ENCODE assay signal across 8 cellular contexts in genomic region chr20:49813305-49813974, GRCh38. TPM values are rescaled to one million over a fixed set of nuclear protein-coding genes. Genes with fewer than 3 reads are reported as not detected.
DNase-seq lines count a peak whose midpoint lies in the region; ATAC-seq and TF ChIP-seq lines count a peak whose summit lies in the region.

No MANE protein-coding gene starts in this region.

- H3K27ac ChIP-seq in H9 (ENCODE audit: insufficient read length, low read depth, low read length) = no peak overlapping the region
- H3K27ac ChIP-seq in WERI-Rb-1 = peak overlapping the region; percentile 76
- H3K27ac ChIP-seq in gastroesophageal sphincter = peak overlapping the region; percentile 83 to 94 (median 91)
- H3K27ac ChIP-seq in skeletal muscle tissue (ENCODE audit: low read depth, low read length) = peak overlapping the region; percentile 80

- H3K23ac ChIP-seq in H9 (ENCODE audit: insufficient read length, low read depth, low read length) = no peak overlapping the region

- no peak overlapping the region for H4K91ac ChIP-seq in H9 (ENCODE audit: insufficient read length, low read depth, low read length)

- H3K27me3 ChIP-seq in H9 (ENCODE audit: insufficient read depth, low read length) (no peaks in the 10 kb centered on the region), WERI-Rb-1 (ENCODE audit: insufficient read depth, low read depth, severe bottlenecking) (no peaks in the 10 kb centered on the region), gastroesophageal sphincter (no peaks in the 10 kb centered on the region), skeletal muscle tissue (ENCODE audit: control insufficient read depth in 3 of 3, insufficient read depth in 3 of 3, low read length in 3 of 3) (no peaks in the 10 kb centered on the region)

- H3K18ac ChIP-seq in H9 (ENCODE audit: insufficient read length, low read depth, low read length) = no peak overlapping the region

- H3K9me3 Mint-ChIP-seq in H9 = no peaks in the 10 kb centered on the region; a peak in 1 of 5 replicates

- no peak overlapping the region for H3K56ac ChIP-seq in H9 (ENCODE audit: insufficient read length, low read depth, low read length)

- H3K9ac ChIP-seq in H9 (ENCODE audit: extremely low read depth, insufficient read length, low read length) (peak overlapping the region; percentile 63), skeletal muscle tissue (ENCODE audit: low read depth in 1 of 3, low read length in 3 of 3) (peak overlapping the region; percentile 82 to 95 (median 83))

- no peak overlapping the region for H3T11ph ChIP-seq in H9 (ENCODE audit: low read length)

- DNase-seq in H9 (no peak), WERI-Rb-1 (no peak), activated gamma-delta T cell treated with Interleukin-2 at 50 U/mL for 16 hours (no peak), hepatic stellate cell (ENCODE audit: low spot score) (no peak), C1 segment of cervical spinal cord (lab: John Stamatoyannopoulos, UW) (no peak)

- no peak overlapping the region for H2AK5ac ChIP-seq in H9 (ENCODE audit: insufficient read length, low read length)

- H3K4me1 ChIP-seq in H9 (ENCODE audit: insufficient read depth, low read length) (no peaks in the 10 kb centered on the region; the same call in 1 of the 2 replicates), gastroesophageal sphincter (peaks cover 4 to 22% (median 6%) of the 10 kb centered on the region in 3 donors), skeletal muscle tissue (ENCODE audit: control insufficient read depth in 3 of 3, insufficient read depth in 3 of 3, low read length in 3 of 3) (peaks cover 23 to 29% (median 23%) of the 10 kb centered on the region in 3 donors)

- peak overlapping the region; percentile 97 to 99 (median 98); a peak in 6 of 7 replicates for H3K27ac Mint-ChIP-seq in H9

- H3K4me1 Mint-ChIP-seq in H9 = peaks cover 17 to 27% of the 10 kb centered on the region in 2 experiments

- peak overlapping the region; percentile 88 for H3K4me2 ChIP-seq in H9 (ENCODE audit: insufficient read depth, insufficient read length, low read length)

- no peaks in the 10 kb centered on the region for H3K79me1 ChIP-seq in H9 (ENCODE audit: insufficient read depth, low read depth, low read length, poor library complexity, severe bottlenecking)

- TF ChIP-seq EP300 in gastroesophageal sphincter (IDR thresholded peaks at IDR 0.05) = no peak

- no peak for ATAC-seq in gastroesophageal sphincter
- ATAC-seq in HG02588 (IDR thresholded peaks at IDR 0.05; ENCODE audit: unreplicated experiment) = no peak

- H3K4me3 ChIP-seq in WERI-Rb-1 (ENCODE audit: low read depth, low read length) = peak overlapping the region; percentile 82
- peak overlapping the region; percentile 74 to 80 for H3K4me3 ChIP-seq in gastroesophageal sphincter
- peak overlapping the region; percentile 84 to 96 (median 92) for H3K4me3 ChIP-seq in skeletal muscle tissue (ENCODE audit: low read length in 3 of 3)

- H3K79me2 ChIP-seq in H9 (ENCODE audit: insufficient read depth, low read length) = no peaks in the 10 kb centered on the region

- H4K5ac ChIP-seq in H9 (ENCODE audit: insufficient read length, low read depth, low read length) = no peak overlapping the region

- peak overlapping the region; percentile 89 to 93 for H3K4me3 Mint-ChIP-seq in H9

- H3K4ac ChIP-seq in H9 (ENCODE audit: low read depth, low read length) = no peak overlapping the region

- no peak overlapping the region for H2BK5ac ChIP-seq in H9 (ENCODE audit: insufficient read length, low read length)

- peaks cover 0 to 25% (median 18%) of the 10 kb centered on the region in 3 experiments; a peak in 6 of 7 replicates for H3K36me3 Mint-ChIP-seq in H9 (ENCODE audit: insufficient read depth in 1 of 3, low read depth in 3 of 3)

- no peaks in the 10 kb centered on the region for H4K20me1 ChIP-seq in H9 (ENCODE audit: control insufficient read depth, insufficient read depth, insufficient read length)

- H2BK15ac ChIP-seq in H9 (ENCODE audit: low read depth, low read length) = no peak overlapping the region

- H3K14ac ChIP-seq in H9 (ENCODE audit: insufficient read depth, low read length) = no peak overlapping the region

- H2BK120ac ChIP-seq in H9 (ENCODE audit: low read depth, low read length, poor library complexity, severe bottlenecking) = no peak overlapping the region

- no peak overlapping the region for H2AFZ ChIP-seq in H9 (ENCODE audit: low read length)

- no peak overlapping the region for H2BK20ac ChIP-seq in H9 (ENCODE audit: low read depth, low read length, poor library complexity, severe bottlenecking)

- TF ChIP-seq POLR2A in gastroesophageal sphincter (IDR thresholded peaks at IDR 0.05) = no peak

- no peaks in the 10 kb centered on the region for H3K27me3 Mint-ChIP-seq in H9 (ENCODE audit: low read depth)

- H2BK12ac ChIP-seq in H9 (ENCODE audit: insufficient read length, low read depth, low read length) = no peak overlapping the region

- no peak for TF ChIP-seq CTCF in H9 (conservative IDR thresholded peaks at IDR 0.05)
- no peak for TF ChIP-seq CTCF in WERI-Rb-1 (IDR thresholded peaks at IDR 0.05; ENCODE audit: low read depth, low read length)
- TF ChIP-seq CTCF in gastroesophageal sphincter (IDR thresholded peaks at IDR 0.05) = no peak

- no CpG with 5 or more reads among the region's 11 CpGs for WGBS in H9 (ENCODE audit: extremely low coverage, insufficient read length, low lambda C conversion rate)
- 20 to 21% methylated on average over 4 to 7 of the region's 11 CpGs for WGBS in gastroesophageal sphincter (ENCODE audit: low coverage in 1 of 2), 2 donors

- H3K9me3 ChIP-seq in H9 (ENCODE audit: control insufficient read depth, low read depth, low read length) (no peaks in the 10 kb centered on the region), WERI-Rb-1 (ENCODE audit: severe bottlenecking) (no peaks in the 10 kb centered on the region), gastroesophageal sphincter (no peaks in the 10 kb centered on the region), skeletal muscle tissue (ENCODE audit: control insufficient read depth in 3 of 3, low read length in 3 of 3) (no peaks in the 10 kb centered on the region)

- no peak overlapping the region for H4K8ac ChIP-seq in H9 (replicated peaks; ENCODE audit: insufficient read length, low read depth, low read length)

- H3K23me2 ChIP-seq in H9 (ENCODE audit: insufficient read length, low read depth, low read length, poor library complexity, severe bottlenecking) = peaks cover 8% of the 10 kb centered on the region

- H3K36me3 ChIP-seq in WERI-Rb-1 (no peaks in the 10 kb centered on the region), gastroesophageal sphincter (peaks cover 0 to 34% of the 10 kb centered on the region in 2 donors), skeletal muscle tissue (ENCODE audit: control insufficient read depth in 3 of 3, insufficient read depth in 3 of 3, low read length in 3 of 3) (peaks cover 5 to 14% (median 14%) of the 10 kb centered on the region in 3 donors)

RNA-seq across cellular contexts. Expression of gene SLC9A8, which starts 0.8 kb away (rescaled TPM):
- total RNA-seq in H9 (2021) (7.5 and 7.9 TPM in 2 replicates), gastroesophageal sphincter (1 to 10 TPM; 4.7 to 9.3 (median 7.5) TPM), skeletal muscle tissue (3.1 TPM)
